2 cellular contexts compared by ENCODE assay signal in the genomic region with DNA sequence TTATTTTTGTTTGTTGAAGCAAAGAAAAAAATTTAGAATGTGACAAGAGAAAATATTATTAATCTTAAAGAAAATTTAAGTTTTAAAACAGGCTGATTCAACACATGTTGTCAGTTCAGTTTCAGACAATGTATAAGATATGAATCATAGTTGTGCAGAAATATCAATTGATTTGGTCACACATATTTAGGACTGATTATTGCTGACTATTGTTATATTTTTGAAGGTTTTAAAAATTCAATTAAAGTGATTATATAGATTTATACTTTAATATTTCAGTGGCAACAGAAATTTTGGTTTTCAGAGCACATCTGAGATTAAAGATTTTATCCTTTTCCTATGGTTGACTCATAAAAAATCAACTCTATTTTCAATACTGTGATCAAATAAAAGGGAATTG.
TF ChIP-seq lines count a peak whose summit lies in the region.

No MANE protein-coding gene starts in this region.

TF ChIP-seq in HepG2, 621 proteins besides CTCF, POLR2A, EP300 and RAD21 (continued from another document):
- no peak for TF ChIP-seq CHD2 (IDR thresholded peaks at IDR 0.05; ENCODE audit: low read depth, low read length)
- no peak for TF ChIP-seq NR2F6 (IDR thresholded peaks at IDR 0.05)
- no peak for TF ChIP-seq NR2F6 (CRISPR knock-in tag; IDR thresholded peaks at IDR 0.05)
- TF ChIP-seq MAFK (conservative IDR thresholded peaks at IDR 0.05 in 1 of 2, IDR thresholded peaks at IDR 0.05 in 1 of 2; ENCODE audit: low read length in 2 of 2): peak; percentile 82 to 91
- no peak for TF ChIP-seq HDAC2 (CRISPR knock-in tag; IDR thresholded peaks at IDR 0.05)
- no peak for TF ChIP-seq IRF2 (CRISPR knock-in tag; IDR thresholded peaks at IDR 0.05)
- TF ChIP-seq MAFF (IDR thresholded peaks at IDR 0.05; ENCODE audit: low read depth, low read length): peak; percentile 77
- no peak for TF ChIP-seq PHF5A (CRISPR knock-in tag; IDR thresholded peaks at IDR 0.05; ENCODE audit: low read depth, unreplicated experiment)
- no peak for TF ChIP-seq ARID3A (IDR thresholded peaks at IDR 0.05; ENCODE audit: low read depth, low read length)
TF ChIP-seq in HepG2: peak in this region for 2.

TF ChIP-seq in K562, 482 proteins besides CTCF, POLR2A, EP300 and RAD21 (continued from another document):
- no peak for TF ChIP-seq HDAC8 (tag; IDR thresholded peaks at IDR 0.05)
- TF ChIP-seq, protein P1, sequence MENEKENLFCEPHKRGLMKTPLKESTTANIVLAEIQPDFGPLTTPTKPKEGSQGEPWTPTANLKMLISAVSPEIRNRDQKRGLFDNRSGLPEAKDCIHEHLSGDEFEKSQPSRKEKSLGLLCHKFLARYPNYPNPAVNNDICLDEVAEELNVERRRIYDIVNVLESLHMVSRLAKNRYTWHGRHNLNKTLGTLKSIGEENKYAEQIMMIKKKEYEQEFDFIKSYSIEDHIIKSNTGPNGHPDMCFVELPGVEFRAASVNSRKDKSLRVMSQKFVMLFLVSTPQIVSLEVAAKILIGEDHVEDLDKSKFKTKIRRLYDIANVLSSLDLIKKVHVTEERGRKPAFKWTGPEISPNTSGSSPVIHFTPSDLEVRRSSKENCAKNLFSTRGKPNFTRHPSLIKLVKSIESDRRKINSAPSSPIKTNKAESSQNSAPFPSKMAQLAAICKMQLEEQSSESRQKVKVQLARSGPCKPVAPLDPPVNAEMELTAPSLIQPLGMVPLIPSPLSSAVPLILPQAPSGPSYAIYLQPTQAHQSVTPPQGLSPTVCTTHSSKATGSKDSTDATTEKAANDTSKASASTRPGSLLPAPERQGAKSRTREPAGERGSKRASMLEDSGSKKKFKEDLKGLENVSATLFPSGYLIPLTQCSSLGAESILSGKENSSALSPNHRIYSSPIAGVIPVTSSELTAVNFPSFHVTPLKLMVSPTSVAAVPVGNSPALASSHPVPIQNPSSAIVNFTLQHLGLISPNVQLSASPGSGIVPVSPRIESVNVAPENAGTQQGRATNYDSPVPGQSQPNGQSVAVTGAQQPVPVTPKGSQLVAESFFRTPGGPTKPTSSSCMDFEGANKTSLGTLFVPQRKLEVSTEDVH (IDR thresholded peaks at IDR 0.05; ENCODE audit: low read depth, partially characterized antibody): no peak
- TF ChIP-seq TFE3 (CRISPR knock-in tag; IDR thresholded peaks at IDR 0.05): no peak
- no peak for TF ChIP-seq RNF219 (CRISPR knock-in tag; IDR thresholded peaks at IDR 0.05)
- no peak for TF ChIP-seq ELF1 (tag; IDR thresholded peaks at IDR 0.05)
- no peak for TF ChIP-seq HDAC2 (IDR thresholded peaks at IDR 0.05)
- no peak for TF ChIP-seq NR0B1 (IDR thresholded peaks at IDR 0.05; ENCODE audit: partially characterized antibody)
- no peak for TF ChIP-seq CCAR2 (IDR thresholded peaks at IDR 0.05; ENCODE audit: low read depth, low read length)
- no peak for TF ChIP-seq ZKSCAN3 (CRISPR knock-in tag; IDR thresholded peaks at IDR 0.05)
- TF ChIP-seq C11orf30 (IDR thresholded peaks at IDR 0.05; ENCODE audit: low read depth): peak; percentile 64
- TF ChIP-seq KLF16 (IDR thresholded peaks at IDR 0.05): no peak
- peak; percentile 56; the same call in 1 of the 2 replicates for TF ChIP-seq MAFK (IDR thresholded peaks at IDR 0.05; ENCODE audit: low read length)
- no peak for TF ChIP-seq ZNF174 (CRISPR knock-in tag; IDR thresholded peaks at IDR 0.05)
- TF ChIP-seq GTF2F1 (IDR thresholded peaks at IDR 0.05; ENCODE audit: low read depth, low read length): no peak
- TF ChIP-seq CEBPZ (IDR thresholded peaks at IDR 0.05; ENCODE audit: borderline replicate concordance, low read depth, low read length): no peak
- TF ChIP-seq ZNF592 (IDR thresholded peaks at IDR 0.05): no peak
- TF ChIP-seq ZFPM2 (CRISPR knock-in tag; IDR thresholded peaks at IDR 0.05): no peak
- no peak for TF ChIP-seq RBBP5 (IDR thresholded peaks at IDR 0.05; ENCODE audit: borderline replicate concordance, insufficient read depth, low read length, poor library complexity, severe bottlenecking)
